Comparison of ENCODE assay signal across 1 cellular context in the genomic region with DNA sequence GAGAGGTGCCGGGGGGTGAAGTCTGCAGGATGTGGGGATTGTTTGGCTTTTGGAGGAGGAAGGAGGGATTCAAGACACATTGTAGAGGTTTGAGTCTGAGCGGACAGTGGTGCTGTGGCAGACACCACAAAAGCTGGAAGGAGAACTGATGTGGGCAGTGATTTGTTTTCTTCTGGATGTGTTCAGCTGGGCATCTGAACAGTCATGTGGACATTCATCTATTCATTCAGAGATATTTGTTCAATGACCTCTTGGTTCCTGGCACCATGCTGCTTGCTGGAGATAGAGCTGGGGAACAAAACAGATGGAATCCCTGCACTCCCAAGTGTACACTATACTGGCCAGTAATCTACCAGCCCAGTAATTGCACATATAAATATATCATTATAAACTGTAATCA.
TF ChIP-seq lines count a peak whose summit lies in the region.

No MANE protein-coding gene starts in this region.

TF ChIP-seq in GM23338, 12 proteins besides CTCF, POLR2A, EP300 and RAD21:
- TF ChIP-seq, protein P1, sequence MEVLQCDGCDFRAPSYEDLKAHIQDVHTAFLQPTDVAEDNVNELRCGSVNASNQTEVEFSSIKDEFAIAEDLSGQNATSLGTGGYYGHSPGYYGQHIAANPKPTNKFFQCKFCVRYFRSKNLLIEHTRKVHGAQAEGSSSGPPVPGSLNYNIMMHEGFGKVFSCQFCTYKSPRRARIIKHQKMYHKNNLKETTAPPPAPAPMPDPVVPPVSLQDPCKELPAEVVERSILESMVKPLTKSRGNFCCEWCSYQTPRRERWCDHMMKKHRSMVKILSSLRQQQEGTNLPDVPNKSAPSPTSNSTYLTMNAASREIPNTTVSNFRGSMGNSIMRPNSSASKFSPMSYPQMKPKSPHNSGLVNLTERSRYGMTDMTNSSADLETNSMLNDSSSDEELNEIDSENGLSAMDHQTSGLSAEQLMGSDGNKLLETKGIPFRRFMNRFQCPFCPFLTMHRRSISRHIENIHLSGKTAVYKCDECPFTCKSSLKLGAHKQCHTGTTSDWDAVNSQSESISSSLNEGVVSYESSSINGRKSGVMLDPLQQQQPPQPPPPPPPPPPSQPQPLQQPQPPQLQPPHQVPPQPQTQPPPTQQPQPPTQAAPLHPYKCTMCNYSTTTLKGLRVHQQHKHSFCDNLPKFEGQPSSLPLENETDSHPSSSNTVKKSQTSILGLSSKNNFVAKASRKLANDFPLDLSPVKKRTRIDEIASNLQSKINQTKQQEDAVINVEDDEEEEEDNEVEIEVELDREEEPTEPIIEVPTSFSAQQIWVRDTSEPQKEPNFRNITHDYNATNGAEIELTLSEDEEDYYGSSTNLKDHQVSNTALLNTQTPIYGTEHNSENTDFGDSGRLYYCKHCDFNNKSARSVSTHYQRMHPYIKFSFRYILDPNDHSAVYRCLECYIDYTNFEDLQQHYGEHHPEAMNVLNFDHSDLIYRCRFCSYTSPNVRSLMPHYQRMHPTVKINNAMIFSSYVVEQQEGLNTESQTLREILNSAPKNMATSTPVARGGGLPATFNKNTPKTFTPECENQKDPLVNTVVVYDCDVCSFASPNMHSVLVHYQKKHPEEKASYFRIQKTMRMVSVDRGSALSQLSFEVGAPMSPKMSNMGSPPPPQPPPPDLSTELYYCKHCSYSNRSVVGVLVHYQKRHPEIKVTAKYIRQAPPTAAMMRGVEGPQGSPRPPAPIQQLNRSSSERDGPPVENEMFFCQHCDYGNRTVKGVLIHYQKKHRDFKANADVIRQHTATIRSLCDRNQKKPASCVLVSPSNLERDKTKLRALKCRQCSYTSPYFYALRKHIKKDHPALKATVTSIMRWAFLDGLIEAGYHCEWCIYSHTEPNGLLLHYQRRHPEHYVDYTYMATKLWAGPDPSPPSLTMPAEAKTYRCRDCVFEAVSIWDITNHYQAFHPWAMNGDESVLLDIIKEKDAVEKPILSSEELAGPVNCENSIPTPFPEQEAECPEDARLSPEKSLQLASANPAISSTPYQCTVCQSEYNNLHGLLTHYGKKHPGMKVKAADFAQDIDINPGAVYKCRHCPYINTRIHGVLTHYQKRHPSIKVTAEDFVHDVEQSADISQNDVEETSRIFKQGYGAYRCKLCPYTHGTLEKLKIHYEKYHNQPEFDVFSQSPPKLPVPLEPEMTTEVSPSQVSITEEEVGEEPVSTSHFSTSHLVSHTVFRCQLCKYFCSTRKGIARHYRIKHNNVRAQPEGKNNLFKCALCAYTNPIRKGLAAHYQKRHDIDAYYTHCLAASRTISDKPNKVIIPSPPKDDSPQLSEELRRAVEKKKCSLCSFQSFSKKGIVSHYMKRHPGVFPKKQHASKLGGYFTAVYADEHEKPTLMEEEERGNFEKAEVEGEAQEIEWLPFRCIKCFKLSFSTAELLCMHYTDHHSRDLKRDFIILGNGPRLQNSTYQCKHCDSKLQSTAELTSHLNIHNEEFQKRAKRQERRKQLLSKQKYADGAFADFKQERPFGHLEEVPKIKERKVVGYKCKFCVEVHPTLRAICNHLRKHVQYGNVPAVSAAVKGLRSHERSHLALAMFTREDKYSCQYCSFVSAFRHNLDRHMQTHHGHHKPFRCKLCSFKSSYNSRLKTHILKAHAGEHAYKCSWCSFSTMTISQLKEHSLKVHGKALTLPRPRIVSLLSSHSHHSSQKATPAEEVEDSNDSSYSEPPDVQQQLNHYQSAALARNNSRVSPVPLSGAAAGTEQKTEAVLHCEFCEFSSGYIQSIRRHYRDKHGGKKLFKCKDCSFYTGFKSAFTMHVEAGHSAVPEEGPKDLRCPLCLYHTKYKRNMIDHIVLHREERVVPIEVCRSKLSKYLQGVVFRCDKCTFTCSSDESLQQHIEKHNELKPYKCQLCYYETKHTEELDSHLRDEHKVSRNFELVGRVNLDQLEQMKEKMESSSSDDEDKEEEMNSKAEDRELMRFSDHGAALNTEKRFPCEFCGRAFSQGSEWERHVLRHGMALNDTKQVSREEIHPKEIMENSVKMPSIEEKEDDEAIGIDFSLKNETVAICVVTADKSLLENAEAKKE (CRISPR knock-in tag; IDR thresholded peaks at IDR 0.05) = no peak
- no peak for TF ChIP-seq EZH2phosphoT487 (IDR thresholded peaks at IDR 0.05; ENCODE audit: unreplicated experiment)
- no peak for TF ChIP-seq POLR2AphosphoS5 (IDR thresholded peaks at IDR 0.05; ENCODE audit: low read depth)
- TF ChIP-seq REST (IDR thresholded peaks at IDR 0.05; ENCODE audit: unreplicated experiment) = no peak
- no peak for TF ChIP-seq STAT1 (IDR thresholded peaks at IDR 0.05; ENCODE audit: unreplicated experiment)
- no peak for TF ChIP-seq EZH2 (IDR thresholded peaks at IDR 0.05; ENCODE audit: low read depth, unreplicated experiment)
- TF ChIP-seq ZNF331 (CRISPR knock-in tag; IDR thresholded peaks at IDR 0.05; ENCODE audit: low read depth) = no peak
